In genomic region chr10:6145414-6145978, GRCh38 we compare ENCODE assay signal across 8 cellular contexts. TPM values are rescaled to one million over a fixed set of nuclear protein-coding genes. Genes with fewer than 3 reads are reported as not detected.
DNase-seq lines count a peak whose midpoint lies in the region; ATAC-seq and TF ChIP-seq lines count a peak whose summit lies in the region.

No MANE protein-coding gene starts in this region.

- intact Hi-C loops in CD14-positive monocyte (cut with micrococcal nuclease) = no loop called here
- intact Hi-C loops in dendritic cell treated with granulocyte-macrophage colony-stimulating factor and Interleukin-4, amounts not matched to agents 40 ng/mL and 50 ng/mL, for 4 days (cut with micrococcal nuclease) = no loop called here
- intact Hi-C loops in naive thymus-derived CD4-positive, alpha-beta T cell (cut with micrococcal nuclease) = loop anchor here (2.0 kb wide), 1 partner anchor 57 kb away; the partner anchor contains the start of gene RBM17 (in 2 of the 2)

- H3K4me1 Mint-ChIP-seq in CD14-positive monocyte = peaks cover 74% of the 10 kb centered on the region
- peaks cover 87% of the 10 kb centered on the region for H3K4me1 Mint-ChIP-seq in dendritic cell treated with granulocyte-macrophage colony-stimulating factor and Interleukin-4, amounts not matched to agents 40 ng/mL and 50 ng/mL, for 4 days (ENCODE audit: low read depth)
- peaks cover 47 to 67% (median 63%) of the 10 kb centered on the region in 7 donors for H3K4me1 Mint-ChIP-seq in naive thymus-derived CD4-positive, alpha-beta T cell

- no peaks in the 10 kb centered on the region for H3K9me3 ChIP-seq in naive thymus-derived CD4-positive, alpha-beta T cell (ENCODE audit: control insufficient read depth in 2 of 3, low read length in 3 of 3)

- CTCF ChIA-PET in naive thymus-derived CD4-positive, alpha-beta T cell (lab: Charles Lee) = interaction anchor here (1.5 kb wide), 1 partner anchor 9 kb away, joined by 3 read pairs; no protein-coding TSS in a partner anchor

- H3K27ac Mint-ChIP-seq in CD14-positive monocyte = peak overlapping the region; percentile 41 to 91 (median 84)
- H3K27ac Mint-ChIP-seq in dendritic cell treated with granulocyte-macrophage colony-stimulating factor and Interleukin-4, amounts not matched to agents 40 ng/mL and 50 ng/mL, for 4 days = peak overlapping the region; percentile 87
- peak overlapping the region; percentile 37 to 78 (median 63) for H3K27ac Mint-ChIP-seq in naive thymus-derived CD4-positive, alpha-beta T cell

- POLR2A ChIA-PET in naive thymus-derived CD4-positive, alpha-beta T cell (lab: Charles Lee) = interaction anchor here (0.6 to 2.2 kb wide), 3 partner anchors 17 to 265 kb away, joined by 3 to 6 read pairs (median 6); no protein-coding TSS in a partner anchor

- no peaks in the 10 kb centered on the region for H3K27me3 ChIP-seq in naive thymus-derived CD4-positive, alpha-beta T cell (ENCODE audit: control insufficient read depth in 2 of 2, insufficient read depth in 2 of 2, low read length in 2 of 2)

- H3K27me3 Mint-ChIP-seq in CD14-positive monocyte (ENCODE audit: low read depth in 3 of 3) = peaks cover 0 to 17% (median 5%) of the 10 kb centered on the region in 3 donors
- H3K27me3 Mint-ChIP-seq in dendritic cell treated with granulocyte-macrophage colony-stimulating factor and Interleukin-4, amounts not matched to agents 40 ng/mL and 50 ng/mL, for 4 days = peaks cover 4% of the 10 kb centered on the region
- H3K27me3 Mint-ChIP-seq in naive thymus-derived CD4-positive, alpha-beta T cell = no peaks in the 10 kb centered on the region

- ATAC-seq in naive thymus-derived CD4-positive, alpha-beta T cell = no peak
- ATAC-seq in HG02623 (IDR thresholded peaks at IDR 0.05; ENCODE audit: unreplicated experiment) = no peak

- peak overlapping the region; percentile 86 to 91 for H3K4me3 Mint-ChIP-seq in CD14-positive monocyte
- peak overlapping the region; percentile 87 for H3K4me3 Mint-ChIP-seq in dendritic cell treated with granulocyte-macrophage colony-stimulating factor and Interleukin-4, amounts not matched to agents 40 ng/mL and 50 ng/mL, for 4 days
- H3K4me3 Mint-ChIP-seq in naive thymus-derived CD4-positive, alpha-beta T cell = peak overlapping the region; percentile 76 to 89 (median 84)

- peaks cover 23 to 35% of the 10 kb centered on the region in 2 donors for H3K4me1 ChIP-seq in naive thymus-derived CD4-positive, alpha-beta T cell (ENCODE audit: control insufficient read depth in 2 of 2, insufficient read depth in 2 of 2, low read length in 2 of 2)

- peak overlapping the region; percentile 86 for H3K27ac ChIP-seq in naive thymus-derived CD4-positive, alpha-beta T cell (ENCODE audit: low read depth, low read length)

- no peaks in the 10 kb centered on the region for H3K9me3 Mint-ChIP-seq in CD14-positive monocyte
- H3K9me3 Mint-ChIP-seq in dendritic cell treated with granulocyte-macrophage colony-stimulating factor and Interleukin-4, amounts not matched to agents 40 ng/mL and 50 ng/mL, for 4 days = no peaks in the 10 kb centered on the region
- H3K9me3 Mint-ChIP-seq in naive thymus-derived CD4-positive, alpha-beta T cell = no peaks in the 10 kb centered on the region

- H3K36me3 ChIP-seq in naive thymus-derived CD4-positive, alpha-beta T cell (ENCODE audit: control insufficient read depth in 2 of 3, insufficient read depth in 3 of 3, low read length in 3 of 3) = no peaks in the 10 kb centered on the region

- DNase-seq in CD14-positive monocyte (ENCODE audit: low spot score) (no peak), LNCaP clone FGC (ENCODE audit: low read depth) (no peak), HuH-7 (ENCODE audit: low spot score) (no peak), MV-4-11 (lab: John Stamatoyannopoulos, UW) (no peak)
- DNase-seq in naive thymus-derived CD4-positive, alpha-beta T cell = peak in 1 of 9 donors; percentile 23
- DNase-seq in activated CD4-positive, alpha-beta T cell treated with anti-CD3 and anti-CD28 coated beads for 48 hours = no peak

- H3K4me3 ChIP-seq in LNCaP clone FGC (ENCODE audit: low read depth, low read length) = peak overlapping the region; percentile 67
- H3K4me3 ChIP-seq in naive thymus-derived CD4-positive, alpha-beta T cell (ENCODE audit: low read length) = peak overlapping the region; percentile 92

- peaks cover 31 to 32% of the 10 kb centered on the region in 2 donors for H3K36me3 Mint-ChIP-seq in CD14-positive monocyte
- H3K36me3 Mint-ChIP-seq in dendritic cell treated with granulocyte-macrophage colony-stimulating factor and Interleukin-4, amounts not matched to agents 40 ng/mL and 50 ng/mL, for 4 days (ENCODE audit: low read depth) = peaks cover 22% of the 10 kb centered on the region
- H3K36me3 Mint-ChIP-seq in naive thymus-derived CD4-positive, alpha-beta T cell = peaks cover 0 to 24% (median 0%) of the 10 kb centered on the region in 5 donors

- TF ChIP-seq CTCF in CD14-positive monocyte (IDR thresholded peaks at IDR 0.05) (no peak), LNCaP clone FGC (IDR thresholded peaks at IDR 0.05; ENCODE audit: control insufficient read depth, extremely low read depth, insufficient read depth) (no peak)

RNA-seq across cellular contexts. Expression of gene RBM17, which starts 56.7 kb away (rescaled TPM):
- 10 to 100 TPM; 44.5 to 51.4 TPM for polyA plus RNA-seq in CD14-positive monocyte
- 100 to 1,000 TPM; 120 to 158 (median 127) TPM for total RNA-seq in naive thymus-derived CD4-positive, alpha-beta T cell
- 10 to 100 TPM; 66.6 to 83.0 TPM for polyA plus RNA-seq in naive thymus-derived CD4-positive, alpha-beta T cell

RNA-seq across cellular contexts. Expression of gene PFKFB3, which starts 57.2 kb away (rescaled TPM):
- polyA plus RNA-seq in CD14-positive monocyte = 10 to 100 TPM; 12.2 to 15.8 TPM
- 100 to 1,000 TPM in 1 of 5 experiments, 10 to 100 TPM in 4; 65.9 to 129 (median 80.5) TPM for total RNA-seq in naive thymus-derived CD4-positive, alpha-beta T cell
- polyA plus RNA-seq in naive thymus-derived CD4-positive, alpha-beta T cell = 10 to 100 TPM in 1 of 2 donors, 1 to 10 TPM in 1; 2.3 to 13.0 TPM

Comparison
In these comparisons a context has a peak if more than half of its experiments do, and no peak if none do; other contexts are left out.
1. intact Hi-C loops: an anchor here in naive thymus-derived CD4-positive, alpha-beta T cell (2.0 kb wide); none called in CD14-positive monocyte and dendritic cell treated with granulocyte-macrophage colony-stimulating factor and Interleukin-4, amounts not matched to agents 40 ng/mL and 50 ng/mL, for 4 days.